8 cellular contexts compared by ENCODE assay signal in genomic region chr17:68205251-68205807, GRCh38. TPM values are rescaled to one million over a fixed set of nuclear protein-coding genes. Genes with fewer than 3 reads are reported as not detected.
DNase-seq lines count a peak whose midpoint lies in the region; ATAC-seq and TF ChIP-seq lines count a peak whose summit lies in the region.

No MANE protein-coding gene starts in this region.

- no peak for TF ChIP-seq EP300 in gastroesophageal sphincter (IDR thresholded peaks at IDR 0.05)

- H3K4me1 ChIP-seq in gastroesophageal sphincter, result peaks cover 0 to 38% (median 4%) of the 10 kb centered on the region in 3 donors

- peak; percentile 95 for ATAC-seq in gastroesophageal sphincter

- DNase-seq in G401 (ENCODE audit: low spot score) (peak; percentile 94), GOT3 (lab: John Stamatoyannopoulos, UW) (peak; percentile 51), LHCN-M2 (ENCODE audit: low read depth) (peak; percentile 83), occipital lobe (lab: John Stamatoyannopoulos, UW) (peak; percentile 90)
- DNase-seq in activated gamma-delta T cell treated with anti-CD3 and anti-CD28 coated beads, Interleukin-2, amount 50 U/mL, for 16 hours (ENCODE audit: low read depth), result peak; percentile 84

- in situ Hi-C loops in G401 (cut with HindIII; ENCODE audit: low sequenced_read_pairs), result no loop called here

- peak; percentile 74 for TF ChIP-seq POLR2A in Raji (IDR thresholded peaks at IDR 0.05; ENCODE audit: insufficient read depth, low read depth, low read length)
- peak; percentile 56 to 63 for TF ChIP-seq POLR2A in gastroesophageal sphincter (IDR thresholded peaks at IDR 0.05)

- peaks cover 0 to 15% of the 10 kb centered on the region in 2 donors for H3K36me3 ChIP-seq in gastroesophageal sphincter

- peak overlapping the region; percentile 21 to 94 (median 86) for H3K27ac ChIP-seq in gastroesophageal sphincter
- peak overlapping the region; percentile 65 for H3K27ac ChIP-seq in temporal lobe (ENCODE audit: low read depth, low read length)

- WGBS in gastroesophageal sphincter (ENCODE audit: low coverage in 1 of 2), 2 donors, result 0% methylated on average over 4 of the region's 71 CpGs; no CpG with 5 or more reads in 1 of the 2 donors

- TF ChIP-seq CTCF in gastroesophageal sphincter (IDR thresholded peaks at IDR 0.05), result peak; percentile 92 to 96 (median 95)

- no peaks in the 10 kb centered on the region for H3K9me3 ChIP-seq in gastroesophageal sphincter

- H3K4me3 ChIP-seq in gastroesophageal sphincter, result peak overlapping the region; percentile 56 to 95

- peaks cover 13% of the 10 kb centered on the region for H3K27me3 ChIP-seq in gastroesophageal sphincter

RNA-seq across cellular contexts. Expression of gene AMZ2, which starts 42.5 kb away (rescaled TPM):
- total RNA-seq in G401 (2014; rRNA removed; shearing (Covaris generic)), result 142 and 144 TPM in 2 replicates
- 96.8 and 140 TPM in 2 replicates for total RNA-seq in LHCN-M2 (2014; rRNA removed)
- polyA plus RNA-seq in LHCN-M2 (2012), result 93.9 TPM
- total RNA-seq in gastroesophageal sphincter, result 10 to 100 TPM; 54.9 to 76.5 (median 59.6) TPM
- 58.2 TPM for total RNA-seq in occipital lobe
- 50.4 TPM for total RNA-seq in temporal lobe

Comparison
In these comparisons a context has a peak if more than half of its experiments do, and no peak if none do; other contexts are left out.
1. Peak in every context shown above with its lines: DNase-seq, ATAC-seq, H3K4me3 ChIP-seq and H3K27ac ChIP-seq.